In the genomic region with DNA sequence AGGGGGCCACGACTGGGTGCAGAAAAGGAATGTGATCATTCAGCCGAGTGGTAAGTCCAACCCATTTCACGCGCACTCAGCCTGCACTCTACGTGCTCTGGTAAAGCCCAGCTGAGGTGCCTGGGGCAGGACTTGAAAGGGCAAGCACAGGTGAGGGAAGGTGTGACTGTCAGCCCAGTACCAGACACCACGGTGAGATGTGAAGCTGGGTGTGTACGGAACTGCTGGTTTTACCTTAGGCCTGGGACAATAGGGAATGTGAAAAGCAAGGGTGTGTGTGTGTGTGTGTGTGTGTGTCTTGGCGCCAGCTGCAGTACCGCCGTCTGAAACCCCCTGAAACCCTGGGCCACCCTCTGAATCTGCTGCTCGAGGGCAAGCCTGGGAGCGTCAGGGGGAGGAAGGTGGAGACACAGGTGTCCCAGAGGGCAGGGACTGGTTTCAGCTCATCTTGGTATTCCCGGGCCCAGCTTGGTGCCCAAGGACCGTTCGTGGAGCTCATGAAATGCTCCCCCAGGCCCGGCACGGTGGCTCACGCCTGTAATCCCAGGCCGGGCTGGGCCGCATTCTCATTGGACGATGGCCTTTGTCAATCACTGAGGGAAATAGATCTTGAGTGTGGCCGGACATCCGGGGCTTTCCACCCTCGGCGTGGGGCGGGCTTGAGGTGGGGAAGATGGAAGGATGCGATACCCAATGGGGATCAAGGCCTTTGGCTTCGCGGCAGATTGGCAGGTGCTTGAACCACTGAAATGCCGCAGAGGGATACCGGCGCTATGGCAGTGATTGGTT, we compare ENCODE assay signal across 8 cellular contexts. TPM values are rescaled to one million over a fixed set of nuclear protein-coding genes. Genes with fewer than 3 reads are reported as not detected.
DNase-seq lines count a peak whose midpoint lies in the region; ATAC-seq and TF ChIP-seq lines count a peak whose summit lies in the region.

No MANE protein-coding gene starts in this region.

- 20 to 26% methylated on average over 21 to 22 of the region's 32 CpGs for WGBS in upper lobe of left lung, 2 donors

- no peak for TF ChIP-seq EP300 in upper lobe of left lung (IDR thresholded peaks at IDR 0.05)

- TF ChIP-seq CTCF in upper lobe of left lung (IDR thresholded peaks at IDR 0.05), result no peak

- no peaks in the 10 kb centered on the region for H3K9me3 ChIP-seq in upper lobe of left lung

- peak overlapping the region in 3 of 4 donors; percentile 44 to 67 (median 65) for H3K4me3 ChIP-seq in upper lobe of left lung

- peak; percentile 70 for TF ChIP-seq POLR2A in GM15510 (IDR thresholded peaks at IDR 0.05; ENCODE audit: borderline replicate concordance, extremely low read depth, insufficient read length)
- TF ChIP-seq POLR2A in upper lobe of left lung (IDR thresholded peaks at IDR 0.05), result peak in 1 of 4 donors; percentile 69

- DNase-seq in NCI-H146 treated with DMSO at 0.1 percent for 48 hours (lab: John Stamatoyannopoulos, UW; ENCODE audit: unreplicated experiment) (peak; percentile 97), T-helper 1 cell (peak; percentile 97 to 100 (median 98)), amygdala (lab: John Stamatoyannopoulos, UW) (peak; percentile 86 to 100 (median 99)), left cardiac atrium (peak; percentile 100), posterior cingulate gyrus (peak; percentile 100), upper lobe of left lung (peak; percentile 96 to 100)

- H3K27ac ChIP-seq in upper lobe of left lung, result peak overlapping the region; percentile 86 to 96 (median 90)

- H3K27me3 ChIP-seq in upper lobe of left lung, result no peaks in the 10 kb centered on the region

- H3K36me3 ChIP-seq in upper lobe of left lung, result peaks cover 0 to 7% (median 0%) of the 10 kb centered on the region in 4 donors

- ATAC-seq in HG02884 (IDR thresholded peaks at IDR 0.05; ENCODE audit: unreplicated experiment) (peak; percentile 96), left cardiac atrium (peak; percentile 99), upper lobe of left lung (ENCODE audit: low FRiP score in 2 of 2) (peak; percentile 99)

- intact Hi-C loops in left cardiac atrium (cut with DNase I) (no loop called here), posterior cingulate gyrus (cut with DNase I) (loop anchor here (5.0 kb wide), 1 partner anchor 56 kb away; a partner anchor contains a TSS)

- H3K4me1 ChIP-seq in upper lobe of left lung, result peaks cover 12 to 31% (median 19%) of the 10 kb centered on the region in 4 donors

RNA-seq across cellular contexts. Expression of a gene that starts 27.8 kb away (rescaled TPM):
- total RNA-seq in left cardiac atrium (1 to 10 TPM; 2.4 TPM), upper lobe of left lung (10 to 100 TPM in 4 of 6 donors, 1 to 10 TPM in 2; 8.3 to 20.4 (median 19.1) TPM)

RNA-seq across cellular contexts. Expression of a gene that starts 39.4 kb away (rescaled TPM):
- total RNA-seq in left cardiac atrium (100 to 1,000 TPM; 394 to 506 TPM), upper lobe of left lung (100 to 1,000 TPM in 1 of 6 donors, 10 to 100 TPM in 5; 21.0 to 147 (median 73.5) TPM)

RNA-seq across cellular contexts. Expression of a gene that starts 55.1 kb away (rescaled TPM):
- total RNA-seq in left cardiac atrium (10 to 100 TPM; 44.9 to 55.3 TPM), upper lobe of left lung (10 to 100 TPM; 23.3 to 63.9 (median 31.0) TPM)

RNA-seq across cellular contexts. Expression of a gene that starts 55.3 kb away (rescaled TPM):
- total RNA-seq in left cardiac atrium, result 10 to 100 TPM; 22.0 to 25.7 TPM
- 10 to 100 TPM; 13.6 to 38.9 (median 28.3) TPM for total RNA-seq in upper lobe of left lung

Comparison
In these comparisons a context has a peak if more than half of its experiments do, and no peak if none do; other contexts are left out.
1. Peak in every context shown above with its lines: DNase-seq, ATAC-seq, H3K4me3 ChIP-seq and H3K27ac ChIP-seq.